9 cellular contexts compared by ENCODE assay signal in the genomic region with DNA sequence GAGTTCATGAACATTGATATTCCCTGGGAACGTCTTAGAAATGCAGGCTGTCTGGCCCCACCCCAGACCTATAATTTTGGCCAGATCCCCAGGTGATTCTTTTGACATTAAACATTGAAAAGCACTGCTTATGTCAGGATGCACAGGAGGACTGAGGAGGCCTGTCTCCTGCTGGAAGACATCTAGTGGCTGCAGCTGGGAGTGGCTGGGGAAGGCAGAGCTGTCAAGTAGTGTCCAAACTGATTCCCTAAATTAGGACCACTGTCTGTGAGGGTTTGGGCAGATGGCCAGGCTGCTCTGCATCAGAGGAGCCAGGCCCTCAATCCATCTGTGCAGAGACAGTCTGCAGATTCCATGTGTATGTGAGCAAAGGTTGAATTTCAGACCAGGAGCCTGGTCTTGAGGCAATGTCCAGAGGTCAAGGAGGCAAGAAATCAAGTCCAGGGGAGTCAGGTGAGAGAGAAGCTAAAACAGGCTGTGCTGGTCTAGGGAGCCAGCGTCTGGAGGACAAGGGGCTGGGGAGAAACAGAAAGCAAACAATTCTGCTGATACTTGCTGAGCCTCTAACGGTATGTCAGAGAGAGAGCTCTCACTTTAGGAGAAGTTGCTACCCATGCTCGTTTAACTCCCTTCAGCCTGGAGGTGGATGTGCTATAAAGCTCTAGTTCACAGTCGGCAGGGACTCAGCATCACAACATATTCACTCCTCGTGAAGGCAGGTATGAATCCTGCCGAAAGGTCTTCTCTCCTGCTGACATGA. TPM values are rescaled to one million over a fixed set of nuclear protein-coding genes. Genes with fewer than 3 reads are reported as not detected.
DNase-seq lines count a peak whose midpoint lies in the region; ATAC-seq and TF ChIP-seq lines count a peak whose summit lies in the region.
"Had no signal": no experiment of that assay in that cellular context is flagged by ENCODE, and none has a peak within 500 bp of the region (broad histone marks: within the 10 kb centered on the region; RNA-seq: fewer than 3 reads in every experiment).

No MANE protein-coding gene starts in this region.

- BruUV-seq in Caco-2 (replicated peaks; lab: Mats Ljungman, UMichigan): no TSS peak

- no peaks in the 10 kb centered on the region for H3K36me3 Mint-ChIP-seq in Caco-2 (ENCODE audit: insufficient read depth, unreplicated experiment)

- H3K36me3 ChIP-seq in Caco-2 (ENCODE audit: control insufficient read depth, insufficient read depth, low read length): no peaks in the 10 kb centered on the region

- intact Hi-C loops in Caco-2 (cut with micrococcal nuclease; ENCODE audit: unreplicated experiment): loop anchor here (1.0 kb wide), 6 partner anchors 16 to 231 kb away; no protein-coding TSS in a partner anchor

- H3K9me3 Mint-ChIP-seq in Caco-2 (ENCODE audit: unreplicated experiment): no peaks in the 10 kb centered on the region

- DNase-seq in Caco-2: peak; percentile 78 to 80
- peak; percentile 77 for DNase-seq in OCI-M1 (lab: John Stamatoyannopoulos, UW)
- peak; percentile 32 to 64 for DNase-seq in cerebellar nuclear complex (lab: John Stamatoyannopoulos, UW)
- DNase-seq in lung microvascular endothelial cell (ENCODE audit: low read depth in 2 of 2): peak; percentile 12 to 31

- POLR2A ChIA-PET in Caco-2 (lab: Charles Lee): interaction anchor here (0.7 to 1.1 kb wide), 2 partner anchors 17 to 28 kb away, joined by 3 read pairs; a partner anchor contains a TSS

- peak overlapping the region; percentile 17 for H3K27ac Mint-ChIP-seq in Caco-2 (ENCODE audit: unreplicated experiment)
- H3K27ac Mint-ChIP-seq: IgD-negative memory B cell had no signal

- H3K27me3 ChIP-seq in Caco-2 (replicated peaks; ENCODE audit: control insufficient read depth, insufficient read depth, low read length): no peaks in the 10 kb centered on the region

- peak overlapping the region; percentile 14 for H3K4me3 Mint-ChIP-seq in Caco-2 (ENCODE audit: unreplicated experiment)
- H3K4me3 Mint-ChIP-seq: IgD-negative memory B cell had no signal

- CTCF ChIA-PET in Caco-2 (lab: Charles Lee): interaction anchor here (0.6 to 3.7 kb wide), 13 partner anchors 9 to 476 kb away, joined by 3 to 46 read pairs (median 4); a partner anchor contains a TSS

- H3K4me1 ChIP-seq in Caco-2: peaks cover 46% of the 10 kb centered on the region

- ATAC-seq in GM21515 (IDR thresholded peaks at IDR 0.05; ENCODE audit: unreplicated experiment) (peak; percentile 66), HG02623 (IDR thresholded peaks at IDR 0.05; ENCODE audit: unreplicated experiment) (no peak), GM18519 (IDR thresholded peaks at IDR 0.05; ENCODE audit: low FRiP score, unreplicated experiment) (no peak), GM18909 (IDR thresholded peaks at IDR 0.05; ENCODE audit: poor library complexity, unreplicated experiment) (no peak)

- no peak overlapping the region for H3K4me3 ChIP-seq in Caco-2 (ENCODE audit: low read depth, low read length)

- peak; percentile 75 to 90 for TF ChIP-seq CTCF in Caco-2 (IDR thresholded peaks at IDR 0.05; ENCODE audit: insufficient read depth in 1 of 2, low read depth in 1 of 2, low read length in 1 of 2, severe bottlenecking in 1 of 2, unreplicated experiment in 1 of 2)

- H3K27me3 Mint-ChIP-seq in Caco-2 (ENCODE audit: insufficient read depth, unreplicated experiment): no peaks in the 10 kb centered on the region

- H3K4me1 Mint-ChIP-seq in Caco-2 (ENCODE audit: low read depth, unreplicated experiment): peaks cover 37% of the 10 kb centered on the region
- H3K4me1 Mint-ChIP-seq: IgD-negative memory B cell had no signal

- H3K9me3 ChIP-seq in Caco-2: no peaks in the 10 kb centered on the region

RNA-seq across cellular contexts. Expression of a gene that starts 15.3 kb away (rescaled TPM):
- 110 and 156 TPM in 2 replicates for total RNA-seq in Caco-2 (2022)
- under 0.01 and 0.20 TPM in 2 replicates for total RNA-seq in lung microvascular endothelial cell

RNA-seq across cellular contexts. Expression of a gene that starts 28.9 kb away (rescaled TPM):
- total RNA-seq in Caco-2 (2022) (not detected in 2 replicates), lung microvascular endothelial cell (not detected in 2 replicates)

Comparison
In these comparisons a context has a peak if more than half of its experiments do, and no peak if none do; other contexts are left out.
1. DNase-seq: peak in every context shown above with its lines; median percentile 79 in Caco-2; 77 in OCI-M1; 48 in cerebellar nuclear complex; 22 in lung microvascular endothelial cell.
2. RNA of a gene that starts 15.3 kb away (total RNA-seq): 110 to 156 TPM in Caco-2; under 0.01 to 0.20 TPM in lung microvascular endothelial cell; every median in the first group is over 10 times any median in the second.